In the genomic region with DNA sequence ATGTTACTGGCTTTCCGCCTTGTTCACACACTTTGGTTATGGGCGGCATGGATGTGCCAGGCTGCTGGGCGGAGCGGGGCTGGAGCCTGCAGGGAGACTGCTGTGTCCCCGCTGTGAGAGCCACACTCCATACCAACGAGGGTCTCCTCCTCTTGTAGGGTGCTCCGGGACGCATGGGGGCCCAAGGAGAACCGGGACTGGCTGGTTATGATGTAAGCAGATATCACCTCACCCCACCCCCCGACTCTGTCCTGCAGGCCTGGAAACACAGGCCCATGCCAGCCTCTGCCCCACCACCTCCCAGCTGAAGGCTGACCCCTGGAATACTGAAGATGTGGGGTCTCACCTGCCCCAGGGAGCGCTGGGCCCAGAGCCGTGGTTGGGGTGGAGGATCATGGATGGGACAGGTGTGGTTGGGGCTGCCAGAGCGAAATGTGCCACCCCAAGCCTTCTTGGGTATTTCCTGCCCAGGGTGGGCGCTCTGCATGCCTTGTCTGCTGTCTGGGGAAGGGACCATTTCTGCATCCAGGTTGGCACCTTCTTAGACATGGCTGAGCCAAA, we compare ENCODE assay signal across 22 cellular contexts. TPM values are rescaled to one million over a fixed set of nuclear protein-coding genes. Genes with fewer than 3 reads are reported as not detected.
DNase-seq lines count a peak whose midpoint lies in the region; ATAC-seq and TF ChIP-seq lines count a peak whose summit lies in the region.
"Had no signal": no experiment of that assay in that cellular context is flagged by ENCODE, and none has a peak within 500 bp of the region (broad histone marks: within the 10 kb centered on the region; RNA-seq: fewer than 3 reads in every experiment).

No MANE protein-coding gene starts in this region.

- peaks cover 0 to 8% of the 10 kb centered on the region in 2 donors for H3K36me3 ChIP-seq in left lung
- peaks cover 6% of the 10 kb centered on the region; the same call in 1 of the 2 replicates for H3K36me3 ChIP-seq in SJCRH30
- H3K36me3 ChIP-seq: Peyer's patch, tibial artery had no signal

- TF ChIP-seq CTCF in WTC11 (IDR thresholded peaks at IDR 0.05): no peak
- no peak for TF ChIP-seq CTCF in left lung (IDR thresholded peaks at IDR 0.05)

- DNase-seq in activated CD4-positive, alpha-beta T cell treated with anti-CD3 and anti-CD28 coated beads for 36 hours: peak; percentile 2
- no peak for DNase-seq in activated CD4-positive, alpha-beta T cell treated with anti-CD3 and anti-CD28 coated beads for 4 hours
- DNase-seq in WTC11 (ENCODE audit: low spot score): peak; percentile 6
- DNase-seq in left lung: peak; percentile 30 to 49
- DNase-seq in sciatic nerve (ENCODE audit: low spot score): peak; percentile 36
- no peak for DNase-seq in OCI-M1 (lab: John Stamatoyannopoulos, UW)
- DNase-seq in SJCRH30: no peak
- DNase-seq: 8988T; activated CD4-positive, alpha-beta T cell treated with anti-CD3 and anti-CD28 coated beads, Interleukin-2, amount 50 U/mL, for 4 hours; activated T-cell treated with anti-CD3 and anti-CD28 coated beads, Interleukin-2, amount 50 U/mL, for 1 hour; central memory CD4-positive, alpha-beta T cell; effector memory CD8-positive, alpha-beta T cell; GOT3; NCI-H1105; stimulated activated CD4-positive, alpha-beta T cell treated with anti-CD3 and anti-CD28 coated beads, Interleukin-12 subunit alpha, Interleukin-12 subunit beta, amount 100 ng/mL, for 4 hours; SW 1271 had no signal

- H3K4me3 ChIP-seq in left lung (no peak overlapping the region), SJCRH30 (no peak overlapping the region)
- H3K4me3 ChIP-seq: BLaER1 treated with 17β-estradiol and CSF1 and Interleukin-3, amounts not matched to agents 10 nM and 100 nM; Peyer's patch; tibial artery had no signal

- no peak for ATAC-seq in activated CD4-positive, alpha-beta T cell treated with anti-CD3 and anti-CD28 coated beads for 36 hours
- ATAC-seq in WTC11: no peak
- ATAC-seq in left lung: no peak
- no peak for ATAC-seq in sciatic nerve
- ATAC-seq in HG03025 (IDR thresholded peaks at IDR 0.05; ENCODE audit: low FRiP score, unreplicated experiment): no peak

- no peaks in the 10 kb centered on the region for H3K27me3 Mint-ChIP-seq in activated CD4-positive, alpha-beta T cell treated with anti-CD3 and anti-CD28 coated beads for 36 hours
- H3K27me3 Mint-ChIP-seq in WTC11 (ENCODE audit: low read depth): no peaks in the 10 kb centered on the region

- H3K27me3 ChIP-seq in left lung (peaks cover 0 to 5% of the 10 kb centered on the region in 2 donors), SJCRH30 (no peaks in the 10 kb centered on the region)
- H3K27me3 ChIP-seq: BLaER1 treated with 17β-estradiol and CSF1 and Interleukin-3, amounts not matched to agents 10 nM and 100 nM; Peyer's patch; tibial artery had no signal

- H3K4me1 ChIP-seq in left lung (no peaks in the 10 kb centered on the region), SJCRH30 (peaks cover 36% of the 10 kb centered on the region)
- H3K4me1 ChIP-seq: Peyer's patch had no signal

- H3K4me1 Mint-ChIP-seq in activated CD4-positive, alpha-beta T cell treated with anti-CD3 and anti-CD28 coated beads for 36 hours: no peaks in the 10 kb centered on the region
- H3K4me1 Mint-ChIP-seq in WTC11: peaks cover 7% of the 10 kb centered on the region

- no peak overlapping the region for H3K27ac Mint-ChIP-seq in activated CD4-positive, alpha-beta T cell treated with anti-CD3 and anti-CD28 coated beads for 36 hours
- no peak overlapping the region for H3K27ac Mint-ChIP-seq in WTC11
- H3K27ac Mint-ChIP-seq: effector memory CD8-positive, alpha-beta T cell; stimulated activated effector memory CD8-positive, alpha-beta T cell treated with anti-CD3 and anti-CD28 coated beads, Interleukin-12 subunit alpha, Interleukin-12 subunit beta, amount 100 ng/mL, for 72 hours had no signal

- intact Hi-C loops in activated CD4-positive, alpha-beta T cell treated with anti-CD3 and anti-CD28 coated beads for 36 hours (cut with DNase I, micrococcal nuclease): no loop called here
- intact Hi-C loops in left lung (cut with DNase I) (loop anchor here in 1 of 2 donors (10.0 kb wide), 1 partner anchor 129 kb away; the partner anchor contains the start of gene COL27A1), sciatic nerve (cut with DNase I) (no loop called here)

- no peaks in the 10 kb centered on the region for H3K36me3 Mint-ChIP-seq in activated CD4-positive, alpha-beta T cell treated with anti-CD3 and anti-CD28 coated beads for 36 hours (ENCODE audit: low read depth)
- H3K36me3 Mint-ChIP-seq in WTC11: peaks cover 9% of the 10 kb centered on the region
- H3K36me3 Mint-ChIP-seq: stimulated activated effector memory CD8-positive, alpha-beta T cell treated with anti-CD3 and anti-CD28 coated beads, Interleukin-12 subunit alpha, Interleukin-12 subunit beta, amount 100 ng/mL, for 72 hours had no signal

- CTCF ChIA-PET in activated CD4-positive, alpha-beta T cell treated with anti-CD3 and anti-CD28 coated beads for 36 hours (lab: Charles Lee): interaction anchor here (2.2 kb wide), 1 partner anchor 8 kb away, joined by 5 read pairs; no protein-coding TSS in a partner anchor
- CTCF ChIA-PET in WTC11 (lab: Charles Lee): interaction anchor here (1.3 kb wide), 1 partner anchor 188 kb away, joined by 4 read pairs; no protein-coding TSS in a partner anchor

- no peak overlapping the region for H3K4me3 Mint-ChIP-seq in activated CD4-positive, alpha-beta T cell treated with anti-CD3 and anti-CD28 coated beads for 36 hours
- H3K4me3 Mint-ChIP-seq in WTC11: no peak overlapping the region
- H3K4me3 Mint-ChIP-seq: effector memory CD8-positive, alpha-beta T cell; stimulated activated effector memory CD8-positive, alpha-beta T cell treated with anti-CD3 and anti-CD28 coated beads, Interleukin-12 subunit alpha, Interleukin-12 subunit beta, amount 100 ng/mL, for 72 hours had no signal

- POLR2A ChIA-PET in activated CD4-positive, alpha-beta T cell treated with anti-CD3 and anti-CD28 coated beads for 36 hours (lab: Charles Lee): no interaction called here
- POLR2A ChIA-PET in WTC11 (lab: Charles Lee): no interaction called here

- H3K27ac ChIP-seq in left lung: no peak overlapping the region
- H3K27ac ChIP-seq in SJCRH30: no peak overlapping the region
- H3K27ac ChIP-seq: Peyer's patch, tibial artery had no signal

- H3K9me3 Mint-ChIP-seq in activated CD4-positive, alpha-beta T cell treated with anti-CD3 and anti-CD28 coated beads for 36 hours (ENCODE audit: low read depth): no peaks in the 10 kb centered on the region
- H3K9me3 Mint-ChIP-seq in WTC11: no peaks in the 10 kb centered on the region
- H3K9me3 Mint-ChIP-seq: effector memory CD8-positive, alpha-beta T cell; stimulated activated effector memory CD8-positive, alpha-beta T cell treated with anti-CD3 and anti-CD28 coated beads, Interleukin-12 subunit alpha, Interleukin-12 subunit beta, amount 100 ng/mL, for 72 hours had no signal

- no peaks in the 10 kb centered on the region for H3K9me3 ChIP-seq in left lung
- no peaks in the 10 kb centered on the region for H3K9me3 ChIP-seq in SJCRH30 (replicated peaks)
- H3K9me3 ChIP-seq: BLaER1 treated with 17β-estradiol and CSF1 and Interleukin-3, amounts not matched to agents 10 nM and 100 nM; Peyer's patch; tibial artery had no signal

TF ChIP-seq in WTC11, 78 proteins besides CTCF, POLR2A, EP300 and RAD21:
- TF ChIP-seq ZNF425 (CRISPR knock-in tag; conservative IDR thresholded peaks at IDR 0.05) (no peak), NFE2L1 (CRISPR knock-in tag; IDR thresholded peaks at IDR 0.05) (no peak), ZNF232 (CRISPR knock-in tag; IDR thresholded peaks at IDR 0.05) (no peak), ZBTB43 (CRISPR knock-in tag; IDR thresholded peaks at IDR 0.05) (no peak), TEAD1 (CRISPR knock-in tag; IDR thresholded peaks at IDR 0.05) (no peak)

RNA-seq across cellular contexts. Expression of gene ORM1, which starts 39.3 kb away (rescaled TPM):
- total RNA-seq in activated CD4-positive, alpha-beta T cell treated with anti-CD3 and anti-CD28 coated beads for 36 hours: not detected
- 3.9 to 7.2 TPM (median 5.4 TPM) in 3 replicates for total RNA-seq in WTC11 (2021)
- 10 to 100 TPM in 1 of 2 donors, 1 to 10 TPM in 1; 6.9 to 87.0 TPM for total RNA-seq in left lung
- total RNA-seq in sciatic nerve: 0.76 TPM
- total RNA-seq in SJCRH30 (2014; rRNA removed; shearing (Covaris generic)): not detected in 2 replicates
- total RNA-seq: kidney epithelial cell, Peyer's patch had no signal

RNA-seq across cellular contexts. Expression of gene ORM2, which starts 46.0 kb away (rescaled TPM):
- total RNA-seq in activated CD4-positive, alpha-beta T cell treated with anti-CD3 and anti-CD28 coated beads for 36 hours: not detected
- total RNA-seq in WTC11 (2021) (0.73 to 1.6 TPM (median 1.0 TPM) in 3 replicates), left lung (10 to 100 TPM in 1 of 2 donors, 1 to 10 TPM in 1; 3.4 to 29.9 TPM), sciatic nerve (not detected)
- total RNA-seq in SJCRH30 (2014; rRNA removed; shearing (Covaris generic)): not detected in 2 replicates
- total RNA-seq: kidney epithelial cell, Peyer's patch had no signal

Comparison
In these comparisons a context has a peak if more than half of its experiments do, and no peak if none do; other contexts are left out.
1. DNase-seq: peak in activated CD4-positive, alpha-beta T cell treated with anti-CD3 and anti-CD28 coated beads for 36 hours (single experiment), WTC11 (single experiment), left lung (2 of 2) and sciatic nerve (single experiment); none in activated CD4-positive, alpha-beta T cell treated with anti-CD3 and anti-CD28 coated beads for 4 hours (0 of 2), OCI-M1 (single experiment) and SJCRH30 (0 of 2).